In genomic region chr6:154039231-154039842, GRCh38 we compare ENCODE assay signal across 9 cellular contexts. TPM values are rescaled to one million over a fixed set of nuclear protein-coding genes. Genes with fewer than 3 reads are reported as not detected.
DNase-seq lines count a peak whose midpoint lies in the region; ATAC-seq and TF ChIP-seq lines count a peak whose summit lies in the region.
"Had no signal": no experiment of that assay in that cellular context is flagged by ENCODE, and none has a peak within 500 bp of the region (broad histone marks: within the 10 kb centered on the region; RNA-seq: fewer than 3 reads in every experiment).

OPRM1 (plus strand) TSS chr6:154039240; CDS start chr6:154039545, 305 bp downstream.

- TF ChIP-seq POLR2A in esophagus muscularis mucosa (IDR thresholded peaks at IDR 0.05; ENCODE audit: low read depth) = no peak

- H3K4me3 Mint-ChIP-seq in CD4-positive, alpha-beta T cell = no peak within 1 kb of the TSS
- H3K4me3 Mint-ChIP-seq in activated naive CD8-positive, alpha-beta T cell treated with anti-CD3 and anti-CD28 coated beads for 36 hours = no peak within 1 kb of the TSS
- H3K4me3 Mint-ChIP-seq in stimulated activated effector memory CD8-positive, alpha-beta T cell treated with anti-CD3 and anti-CD28 coated beads, Interleukin-12 subunit alpha, Interleukin-12 subunit beta, amount 100 ng/mL, for 72 hours = no peak within 1 kb of the TSS

- H3K9me3 ChIP-seq in CD4-positive, alpha-beta T cell (ENCODE audit: control insufficient read depth, low read length) = no peaks in the 10 kb centered on the region
- H3K9me3 ChIP-seq in iPS-20b (ENCODE audit: insufficient read depth, low read depth, low read length) = no peaks in the 10 kb centered on the region
- H3K9me3 ChIP-seq in esophagus muscularis mucosa = peaks cover 0 to 6% (median 0%) of the 10 kb centered on the region in 4 donors

- no peak within 1 kb of the TSS for H3K27ac ChIP-seq in CD4-positive, alpha-beta T cell (ENCODE audit: low read depth, low read length)
- H3K27ac ChIP-seq in iPS-20b (ENCODE audit: low read length) (no peak within 1 kb of the TSS), esophagus muscularis mucosa (replicated peaks in 1 of 4) (no peak within 1 kb of the TSS)

- POLR2A ChIA-PET in CD4-positive, alpha-beta T cell (lab: Charles Lee) = no interaction called here

- WGBS in esophagus muscularis mucosa = 6% methylated on average over 10 of the region's 38 CpGs

- no peak for TF ChIP-seq CTCF in CD4-positive, alpha-beta T cell (IDR thresholded peaks at IDR 0.05)
- TF ChIP-seq CTCF in esophagus muscularis mucosa (IDR thresholded peaks at IDR 0.05) = no peak

- peak within 1 kb of the TSS; percentile 67 for H3K4me3 ChIP-seq in iPS-20b (ENCODE audit: low read length)
- no peak within 1 kb of the TSS for H3K4me3 ChIP-seq in esophagus muscularis mucosa

- TF ChIP-seq EP300 in esophagus muscularis mucosa (IDR thresholded peaks at IDR 0.05) = no peak

- intact Hi-C loops in CD4-positive, alpha-beta T cell (cut with DNase I, micrococcal nuclease) = no loop called here
- intact Hi-C loops in esophagus muscularis mucosa (cut with DNase I) = no loop called here

- H3K9me3 Mint-ChIP-seq in CD4-positive, alpha-beta T cell = peaks cover 3% of the 10 kb centered on the region
- peaks cover 2% of the 10 kb centered on the region for H3K9me3 Mint-ChIP-seq in activated naive CD8-positive, alpha-beta T cell treated with anti-CD3 and anti-CD28 coated beads for 36 hours
- H3K9me3 Mint-ChIP-seq in stimulated activated effector memory CD8-positive, alpha-beta T cell treated with anti-CD3 and anti-CD28 coated beads, Interleukin-12 subunit alpha, Interleukin-12 subunit beta, amount 100 ng/mL, for 72 hours = peaks cover 3% of the 10 kb centered on the region

- peaks cover 25% of the 10 kb centered on the region for H3K27me3 ChIP-seq in CD4-positive, alpha-beta T cell (ENCODE audit: control insufficient read depth, insufficient read depth, low read length)
- peaks cover 32% of the 10 kb centered on the region for H3K27me3 ChIP-seq in iPS-20b (ENCODE audit: insufficient read depth, low read length)
- H3K27me3 ChIP-seq in esophagus muscularis mucosa = peaks cover 0 to 17% (median 4%) of the 10 kb centered on the region in 4 donors

- CTCF ChIA-PET in CD4-positive, alpha-beta T cell (lab: Charles Lee) = no interaction called here

- no peak within 1 kb of the TSS for H3K27ac Mint-ChIP-seq in CD4-positive, alpha-beta T cell
- no peak within 1 kb of the TSS for H3K27ac Mint-ChIP-seq in activated naive CD8-positive, alpha-beta T cell treated with anti-CD3 and anti-CD28 coated beads for 36 hours
- no peak within 1 kb of the TSS for H3K27ac Mint-ChIP-seq in stimulated activated effector memory CD8-positive, alpha-beta T cell treated with anti-CD3 and anti-CD28 coated beads, Interleukin-12 subunit alpha, Interleukin-12 subunit beta, amount 100 ng/mL, for 72 hours

- ATAC-seq in CD4-positive, alpha-beta T cell (ENCODE audit: poor library complexity) = no peak
- ATAC-seq in HG03342 (IDR thresholded peaks at IDR 0.05; ENCODE audit: unreplicated experiment) = peak; percentile 58
- ATAC-seq in stimulated activated effector memory CD8-positive, alpha-beta T cell treated with anti-CD3 and anti-CD28 coated beads, Interleukin-12 subunit alpha, Interleukin-12 subunit beta, amount 100 ng/mL, for 72 hours = peak; percentile 51
- no peak for ATAC-seq in HG02840 (IDR thresholded peaks at IDR 0.05; ENCODE audit: low FRiP score, unreplicated experiment)

- H3K36me3 ChIP-seq in iPS-20b (ENCODE audit: insufficient read depth, low read depth, low read length) (no peaks in the 10 kb centered on the region), esophagus muscularis mucosa (no peaks in the 10 kb centered on the region)

- H3K4me1 ChIP-seq in iPS-20b (ENCODE audit: insufficient read depth, low read length) (no peaks in the 10 kb centered on the region), esophagus muscularis mucosa (no peaks in the 10 kb centered on the region)

- H3K4me1 Mint-ChIP-seq in CD4-positive, alpha-beta T cell (ENCODE audit: low read depth) = no peaks in the 10 kb centered on the region
- H3K4me1 Mint-ChIP-seq in activated naive CD8-positive, alpha-beta T cell treated with anti-CD3 and anti-CD28 coated beads for 36 hours = no peaks in the 10 kb centered on the region
- no peaks in the 10 kb centered on the region for H3K4me1 Mint-ChIP-seq in stimulated activated effector memory CD8-positive, alpha-beta T cell treated with anti-CD3 and anti-CD28 coated beads, Interleukin-12 subunit alpha, Interleukin-12 subunit beta, amount 100 ng/mL, for 72 hours

- DNase-seq in CD4-positive, alpha-beta T cell = peak in 7 of 10 experiments; percentile 2 to 39 (median 7)
- DNase-seq in activated naive CD8-positive, alpha-beta T cell treated with anti-CD3 and anti-CD28 coated beads for 36 hours = peak; percentile 52
- DNase-seq in stimulated activated effector memory CD8-positive, alpha-beta T cell treated with anti-CD3 and anti-CD28 coated beads, Interleukin-12 subunit alpha, Interleukin-12 subunit beta, amount 100 ng/mL, for 72 hours (ENCODE audit: low spot score in 2 of 2) = peak in 1 of 2 donors; percentile 5
- no peak for DNase-seq in NK-92 (lab: John Stamatoyannopoulos, UW; ENCODE audit: unreplicated experiment)
- no peak for DNase-seq in esophagus muscularis mucosa (ENCODE audit: extremely low spot score)

- H3K27me3 Mint-ChIP-seq in CD4-positive, alpha-beta T cell = peaks cover 64% of the 10 kb centered on the region
- H3K27me3 Mint-ChIP-seq in activated naive CD8-positive, alpha-beta T cell treated with anti-CD3 and anti-CD28 coated beads for 36 hours = peaks cover 31% of the 10 kb centered on the region

- no peak within 1 kb of the TSS for H3K9ac ChIP-seq in iPS-20b (ENCODE audit: low read depth, low read length)

- H3K36me3 Mint-ChIP-seq in CD4-positive, alpha-beta T cell (ENCODE audit: low read depth) = no peaks in the 10 kb centered on the region
- no peaks in the 10 kb centered on the region for H3K36me3 Mint-ChIP-seq in activated naive CD8-positive, alpha-beta T cell treated with anti-CD3 and anti-CD28 coated beads for 36 hours
- H3K36me3 Mint-ChIP-seq in stimulated activated effector memory CD8-positive, alpha-beta T cell treated with anti-CD3 and anti-CD28 coated beads, Interleukin-12 subunit alpha, Interleukin-12 subunit beta, amount 100 ng/mL, for 72 hours = no peaks in the 10 kb centered on the region

RNA-seq across cellular contexts. Expression of gene OPRM1, which starts in this region (rescaled TPM):
- total RNA-seq in CD4-positive, alpha-beta T cell = not detected
- not detected for total RNA-seq in activated naive CD8-positive, alpha-beta T cell treated with anti-CD3 and anti-CD28 coated beads for 36 hours
- 1 to 10 TPM in 2 of 4 donors, under 1 TPM in 2; 0.40 to 1.2 (median 0.88) TPM for total RNA-seq in esophagus muscularis mucosa
- total RNA-seq: activated CD8-positive, alpha-beta memory T cell treated with anti-CD3 and anti-CD28 coated beads for 36 hours had no signal

Comparison
In these comparisons a context has a peak if more than half of its experiments do, and no peak if none do; other contexts are left out.
1. Peak in DNase-seq in CD4-positive, alpha-beta T cell; RNA of the gene not detected or under 1 TPM.
2. Peak in DNase-seq in activated naive CD8-positive, alpha-beta T cell treated with anti-CD3 and anti-CD28 coated beads for 36 hours; RNA of the gene not detected or under 1 TPM.
3. ATAC-seq: peak in HG03342 (single experiment) and stimulated activated effector memory CD8-positive, alpha-beta T cell treated with anti-CD3 and anti-CD28 coated beads, Interleukin-12 subunit alpha, Interleukin-12 subunit beta, amount 100 ng/mL, for 72 hours (single experiment); none in CD4-positive, alpha-beta T cell (single experiment) and HG02840 (single experiment).